Comparison of ENCODE assay signal across 8 cellular contexts in genomic region chr11:1389103-1389931, GRCh38. TPM values are rescaled to one million over a fixed set of nuclear protein-coding genes. Genes with fewer than 3 reads are reported as not detected.
DNase-seq lines count a peak whose midpoint lies in the region; ATAC-seq, FAIRE-seq and TF ChIP-seq lines count a peak whose summit lies in the region.

No MANE protein-coding gene starts in this region.

- TF ChIP-seq RAD21 in liver (IDR thresholded peaks at IDR 0.05), result no peak

- no peak overlapping the region for H3K9ac ChIP-seq in liver (ENCODE audit: low read depth in 1 of 2, low read length in 2 of 2)

- CTCF ChIA-PET in activated CD4-positive, alpha-beta memory T cell treated with anti-CD3 and anti-CD28 coated beads for 36 hours (lab: Charles Lee), result interaction anchor here (0.7 to 1.1 kb wide), 3 partner anchors 80 to 998 kb away, joined by 3 to 4 read pairs (median 3); partner anchors contain the start of gene TOLLIP

- no peak for TF ChIP-seq CTCF in liver (IDR thresholded peaks at IDR 0.05; ENCODE audit: low read depth, low read length, missing input control)

- H3K4me3 Mint-ChIP-seq in activated CD4-positive, alpha-beta memory T cell treated with anti-CD3 and anti-CD28 coated beads for 36 hours, result peak overlapping the region; percentile 61

- DNase-seq in AG08396 (ENCODE audit: low spot score) (peak; percentile 99), GM19239 (ENCODE audit: insufficient read length, low spot score) (peak; percentile 94), NCI-H524 treated with DMSO at 0.1 percent for 48 hours (lab: John Stamatoyannopoulos, UW) (peak; percentile 69), dermis microvascular lymphatic vessel endothelial cell (ENCODE audit: low read depth in 2 of 2) (peak; percentile 89 to 97)
- DNase-seq in activated CD4-positive, alpha-beta memory T cell treated with anti-CD3 and anti-CD28 coated beads for 36 hours, result peak; percentile 97
- peak; percentile 93 to 94 for DNase-seq in stimulated activated CD4-positive, alpha-beta T cell treated with anti-CD3 and anti-CD28 coated beads, Interleukin-2, amount 100 ng/mL, for 48 hours

- peak; percentile 91 for FAIRE-seq in GM19239 (lab: Jason Lieb, UNC)

- no peaks in the 10 kb centered on the region for H3K9me3 ChIP-seq in liver (ENCODE audit: control insufficient read depth in 4 of 4, low read length in 3 of 4)

- peak overlapping the region in 1 of 3 donors; percentile 49 for H3K4me3 ChIP-seq in liver (ENCODE audit: low read depth in 1 of 3, low read length in 3 of 3)

- H3K4me1 ChIP-seq in liver (ENCODE audit: control insufficient read depth in 4 of 4, insufficient read depth in 4 of 4, low read length in 3 of 4), result peaks cover 0 to 11% (median 6%) of the 10 kb centered on the region in 4 donors

- peaks cover 26% of the 10 kb centered on the region for H3K27me3 Mint-ChIP-seq in activated CD4-positive, alpha-beta memory T cell treated with anti-CD3 and anti-CD28 coated beads for 36 hours

- intact Hi-C loops in activated CD4-positive, alpha-beta memory T cell treated with anti-CD3 and anti-CD28 coated beads for 36 hours (cut with micrococcal nuclease), result loop anchor here (2.0 to 10.0 kb wide), 4 partner anchors 53 to 185 kb away; no protein-coding TSS in a partner anchor

- H3K36me3 ChIP-seq in liver (ENCODE audit: control insufficient read depth in 4 of 4, insufficient read depth in 3 of 4, low read depth in 1 of 4, low read length in 3 of 4), result no peaks in the 10 kb centered on the region

- H3K9me3 Mint-ChIP-seq in activated CD4-positive, alpha-beta memory T cell treated with anti-CD3 and anti-CD28 coated beads for 36 hours, result no peaks in the 10 kb centered on the region

- POLR2A ChIA-PET in activated CD4-positive, alpha-beta memory T cell treated with anti-CD3 and anti-CD28 coated beads for 36 hours (lab: Charles Lee), result interaction anchor here (0.9 kb wide), 1 partner anchor 81 kb away, joined by 3 read pairs; no protein-coding TSS in a partner anchor

- WGBS in liver, result 1% methylated on average over 92 of the region's 92 CpGs

- no peak overlapping the region for H3K27ac Mint-ChIP-seq in activated CD4-positive, alpha-beta memory T cell treated with anti-CD3 and anti-CD28 coated beads for 36 hours

- ATAC-seq in HG03439 (IDR thresholded peaks at IDR 0.05; ENCODE audit: unreplicated experiment), result peak; percentile 88

- H3K27me3 ChIP-seq in liver (ENCODE audit: control insufficient read depth in 4 of 4, insufficient read depth in 4 of 4, low read length in 3 of 4), result peaks cover 0 to 4% (median 1%) of the 10 kb centered on the region in 4 donors

- peaks cover 6% of the 10 kb centered on the region for H3K4me1 Mint-ChIP-seq in activated CD4-positive, alpha-beta memory T cell treated with anti-CD3 and anti-CD28 coated beads for 36 hours (ENCODE audit: low read depth)

- no peak overlapping the region for H3K27ac ChIP-seq in liver (ENCODE audit: low read depth in 1 of 2, low read length in 2 of 2)

- H3K36me3 Mint-ChIP-seq in activated CD4-positive, alpha-beta memory T cell treated with anti-CD3 and anti-CD28 coated beads for 36 hours, result no peaks in the 10 kb centered on the region

TF ChIP-seq in liver, 16 proteins besides CTCF, POLR2A, EP300 and RAD21:
- TF ChIP-seq TAF1 (conservative IDR thresholded peaks at IDR 0.05) (no peak), HNF4G (IDR thresholded peaks at IDR 0.05) (peak; percentile 86), FOXA2 (IDR thresholded peaks at IDR 0.05) (no peak)
TF ChIP-seq in liver: peak in this region for 1.

RNA-seq across cellular contexts. Expression of gene BRSK2, which starts 0.4 kb away (rescaled TPM):
- under 1 TPM; 0.46 to 0.64 TPM for total RNA-seq in activated CD4-positive, alpha-beta memory T cell treated with anti-CD3 and anti-CD28 coated beads for 36 hours
- total RNA-seq in dermis microvascular lymphatic vessel endothelial cell (0.38 and 0.39 TPM in 2 replicates), liver (under 1 TPM; 0.05 to 0.17 TPM)
- polyA plus RNA-seq in liver, result not detected
